8 cellular contexts compared by ENCODE assay signal in the genomic region with DNA sequence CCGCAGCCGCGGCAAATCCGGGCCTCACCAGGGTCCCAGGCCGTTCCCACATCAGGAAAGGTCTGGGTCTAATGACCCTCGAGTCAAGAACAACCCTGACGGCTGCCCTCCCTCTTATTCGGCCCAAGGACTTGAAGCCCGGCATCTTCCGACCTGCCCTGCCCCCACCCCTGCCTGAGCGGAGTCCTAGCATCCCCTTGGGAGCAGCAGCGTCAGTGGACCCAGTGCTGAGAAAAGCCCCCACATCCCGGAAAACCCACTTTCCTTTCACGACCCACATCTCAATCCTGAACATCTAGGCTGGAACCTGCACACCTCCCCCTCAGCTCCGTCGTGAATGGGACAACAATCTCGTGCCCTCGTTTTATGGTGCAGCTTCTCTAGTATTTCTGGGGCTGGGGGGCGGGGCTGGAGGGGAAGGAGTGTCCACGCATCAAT. TPM values are rescaled to one million over a fixed set of nuclear protein-coding genes. Genes with fewer than 3 reads are reported as not detected.
DNase-seq lines count a peak whose midpoint lies in the region; ATAC-seq and TF ChIP-seq lines count a peak whose summit lies in the region.

No MANE protein-coding gene starts in this region.

- DNase-seq in cardiac septum (ENCODE audit: low spot score) = peak; percentile 78
- peak; percentile 78 for DNase-seq in sciatic nerve (ENCODE audit: low spot score)
- DNase-seq in activated naive CD4-positive, alpha-beta T cell (lab: John Stamatoyannopoulos, UW) = no peak
- no peak for DNase-seq in iPS-NIHi7 (ENCODE audit: extremely low spot score)
- no peak for DNase-seq in KG1 (lab: John Stamatoyannopoulos, UW)

- intact Hi-C loops in cardiac septum (cut with DNase I) = loop anchor here (2.0 kb wide), 2 partner anchors 13 to 21 kb away; partner anchors contain the start of gene KDM6B
- intact Hi-C loops in sciatic nerve (cut with DNase I) = loop anchor here (10.0 kb wide), 1 partner anchor 841 kb away; the partner anchor contains the start of gene RNASEK

- no peak for ATAC-seq in sciatic nerve
- no peak for ATAC-seq in GM18505 (IDR thresholded peaks at IDR 0.05; ENCODE audit: unreplicated experiment)

- H3K4me3 ChIP-seq in GM08714 (ENCODE audit: low read length) = peak overlapping the region; percentile 74; the same call in 1 of the 2 replicates

- TF ChIP-seq POLR2A in GM18505 (IDR thresholded peaks at IDR 0.05; ENCODE audit: borderline replicate concordance, extremely low read depth, insufficient read depth, insufficient read length) = no peak

TF ChIP-seq in PFSK-1, 5 proteins besides CTCF, POLR2A, EP300 and RAD21:
- TF ChIP-seq SIN3A (IDR thresholded peaks at IDR 0.05; ENCODE audit: borderline replicate concordance, insufficient read depth, low read length) = 0 out of 2 replicates have a peak, but pooled peaks have one; percentile 55
- peak; percentile 35; the same call in 1 of the 2 replicates for TF ChIP-seq TAF1 (IDR thresholded peaks at IDR 0.05; ENCODE audit: borderline replicate concordance, insufficient read depth, low read length)
- no peak for TF ChIP-seq FOXP2 (optimal IDR thresholded peaks at IDR 0.05; ENCODE audit: borderline replicate concordance, extremely low read depth, extremely low read length, insufficient read depth)
TF ChIP-seq in PFSK-1: peak in this region for 2.

RNA-seq across cellular contexts. Expression of gene TMEM88, which starts 0.8 kb away (rescaled TPM):
- 4.8 TPM for polyA plus RNA-seq in PFSK-1 (2012; ENCODE audit: insufficient read length, low read depth)
- total RNA-seq in cardiac septum (14.7 TPM), sciatic nerve (18.5 TPM)

RNA-seq across cellular contexts. Expression of gene NAA38, which starts 1.7 kb away (rescaled TPM):
- 321 TPM for polyA plus RNA-seq in PFSK-1 (2012; ENCODE audit: insufficient read length, low read depth)
- total RNA-seq in cardiac septum (68.8 TPM), sciatic nerve (53.5 TPM)

RNA-seq across cellular contexts. Expression of gene CYB5D1, which starts 2.1 kb away (rescaled TPM):
- 16.4 TPM for polyA plus RNA-seq in PFSK-1 (2012; ENCODE audit: insufficient read length, low read depth)
- total RNA-seq in cardiac septum (12.2 TPM), sciatic nerve (13.3 TPM)

RNA-seq across cellular contexts. Expression of gene KDM6B, which starts 21.6 kb away (rescaled TPM):
- polyA plus RNA-seq in PFSK-1 (2012; ENCODE audit: insufficient read length, low read depth) = 45.6 TPM
- total RNA-seq in cardiac septum (22.1 TPM), sciatic nerve (41.0 TPM)

RNA-seq across cellular contexts. Expression of gene CHD3, which starts 32.9 kb away (rescaled TPM):
- polyA plus RNA-seq in PFSK-1 (2012; ENCODE audit: insufficient read length, low read depth) = 204 TPM
- 14.2 TPM for total RNA-seq in cardiac septum
- 138 TPM for total RNA-seq in sciatic nerve

Comparison
In these comparisons a context has a peak if more than half of its experiments do, and no peak if none do; other contexts are left out.
1. DNase-seq: peak in cardiac septum (single experiment) and sciatic nerve (single experiment); none in activated naive CD4-positive, alpha-beta T cell (0 of 4), iPS-NIHi7 (single experiment) and KG1 (single experiment).